ENCODE assay signal across 1 cellular context in the genomic region with DNA sequence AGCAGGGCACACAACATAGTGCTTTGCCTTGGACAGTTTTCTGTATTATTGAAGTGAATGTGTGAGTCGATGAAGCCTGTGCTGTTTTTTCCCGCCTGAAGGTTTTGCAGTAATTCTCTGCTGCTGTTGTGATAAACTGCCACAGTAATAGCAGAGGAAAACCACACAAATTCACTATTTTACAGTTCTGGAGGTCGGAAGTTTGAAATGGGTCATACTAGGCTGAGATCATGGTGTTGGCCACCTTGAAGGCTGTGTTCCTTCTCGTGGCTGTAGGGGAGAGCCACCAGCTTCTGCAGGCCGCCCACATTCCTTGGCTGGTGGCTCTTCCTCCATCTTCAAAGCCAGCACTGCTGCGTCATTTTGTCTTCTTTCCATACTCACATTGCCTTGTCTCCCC.
TF ChIP-seq lines count a peak whose summit lies in the region.

No MANE protein-coding gene starts in this region.

TF ChIP-seq in GM23338, 12 proteins besides CTCF, POLR2A, EP300 and RAD21:
- no peak for TF ChIP-seq REST (IDR thresholded peaks at IDR 0.05; ENCODE audit: unreplicated experiment)
TF ChIP-seq in GM23338: peak in this region for 0.
